Comparison of ENCODE assay signal across 9 cellular contexts in genomic region chr1:150972417-150972940, GRCh38. TPM values are rescaled to one million over a fixed set of nuclear protein-coding genes. Genes with fewer than 3 reads are reported as not detected.
DNase-seq lines count a peak whose midpoint lies in the region; ATAC-seq lines count a peak whose summit lies in the region.
"Had no signal": no experiment of that assay in that cellular context is flagged by ENCODE, and none has a peak within 500 bp of the region (broad histone marks: within the 10 kb centered on the region; RNA-seq: fewer than 3 reads in every experiment).

No MANE protein-coding gene starts in this region.

- H3K9me3 ChIP-seq in CD4-positive, CD25-positive, alpha-beta regulatory T cell (ENCODE audit: control insufficient read depth in 2 of 2, low read length in 2 of 2): no peaks in the 10 kb centered on the region
- H3K9me3 ChIP-seq in effector memory CD4-positive, alpha-beta T cell (ENCODE audit: control insufficient read depth, low read length): no peaks in the 10 kb centered on the region
- no peaks in the 10 kb centered on the region for H3K9me3 ChIP-seq in neuron (ENCODE audit: low read length)

- peak overlapping the region; percentile 87 to 92 (median 88) for H3K27ac Mint-ChIP-seq in CD4-positive, CD25-positive, alpha-beta regulatory T cell

- H2AFZ ChIP-seq in neuron (ENCODE audit: low read depth, low read length): no peak overlapping the region

- H3K36me3 Mint-ChIP-seq in CD4-positive, CD25-positive, alpha-beta regulatory T cell: peaks cover 12% of the 10 kb centered on the region

- no peak for DNase-seq in CD4-positive, CD25-positive, alpha-beta regulatory T cell
- peak; percentile 36 for DNase-seq in NCI-H69 (lab: John Stamatoyannopoulos, UW)
- DNase-seq in effector memory CD4-positive, alpha-beta T cell: no peak
- DNase-seq in NCI-H146 treated with DMSO at 0.1 percent for 48 hours (lab: John Stamatoyannopoulos, UW; ENCODE audit: unreplicated experiment): no peak
- DNase-seq in stimulated activated CD4-positive, alpha-beta T cell treated with anti-CD3 and anti-CD28 coated beads, Interleukin-15, amount 100 ng/mL, for 24 hours: no peak
- DNase-seq in NCI-H2196 (lab: John Stamatoyannopoulos, UW; ENCODE audit: unreplicated experiment): no peak
- DNase-seq in SW 1271 (lab: John Stamatoyannopoulos, UW): no peak
- DNase-seq: NCI-H2081 treated with DMSO at 0.1 percent for 48 hours had no signal

- no peaks in the 10 kb centered on the region for H3K27me3 ChIP-seq in CD4-positive, CD25-positive, alpha-beta regulatory T cell (ENCODE audit: control insufficient read depth, insufficient read depth, low read length)
- no peaks in the 10 kb centered on the region for H3K27me3 ChIP-seq in effector memory CD4-positive, alpha-beta T cell (replicated peaks; ENCODE audit: control insufficient read depth, insufficient read depth, low read length, poor library complexity, severe bottlenecking)
- no peaks in the 10 kb centered on the region for H3K27me3 ChIP-seq in neuron (ENCODE audit: insufficient read depth, low read length)

- peak overlapping the region; percentile 79 for H3K27ac ChIP-seq in CD4-positive, CD25-positive, alpha-beta regulatory T cell (ENCODE audit: insufficient read depth, low read length, poor library complexity, severe bottlenecking)
- H3K27ac ChIP-seq in effector memory CD4-positive, alpha-beta T cell (ENCODE audit: insufficient read depth, low read length, poor library complexity, severe bottlenecking): peak overlapping the region; percentile 85

- H3K4me3 ChIP-seq in CD4-positive, CD25-positive, alpha-beta regulatory T cell (ENCODE audit: low read depth, low read length): peak overlapping the region; percentile 82
- no peak overlapping the region for H3K4me3 ChIP-seq in effector memory CD4-positive, alpha-beta T cell (ENCODE audit: insufficient read depth, low read depth, low read length, poor library complexity, severe bottlenecking)
- peak overlapping the region; percentile 87 for H3K4me3 ChIP-seq in neuron (ENCODE audit: low read length)

- H3K4me1 Mint-ChIP-seq in CD4-positive, CD25-positive, alpha-beta regulatory T cell: peaks cover 19 to 71% (median 54%) of the 10 kb centered on the region in 4 donors

- peak overlapping the region; percentile 90 to 96 (median 91) for H3K4me3 Mint-ChIP-seq in CD4-positive, CD25-positive, alpha-beta regulatory T cell

- peaks cover 2% of the 10 kb centered on the region for H3K27me3 Mint-ChIP-seq in CD4-positive, CD25-positive, alpha-beta regulatory T cell

- ATAC-seq in CD4-positive, CD25-positive, alpha-beta regulatory T cell (ENCODE audit: low read depth in 2 of 2): no peak

- H3K36me3 ChIP-seq in CD4-positive, CD25-positive, alpha-beta regulatory T cell (ENCODE audit: control insufficient read depth, insufficient read depth, low read length): peaks cover 15% of the 10 kb centered on the region
- H3K36me3 ChIP-seq in effector memory CD4-positive, alpha-beta T cell (ENCODE audit: control insufficient read depth, insufficient read depth, low read length): peaks cover 14% of the 10 kb centered on the region
- peaks cover 15% of the 10 kb centered on the region for H3K36me3 ChIP-seq in neuron (ENCODE audit: insufficient read depth, low read length)

- H3K4me1 ChIP-seq in CD4-positive, CD25-positive, alpha-beta regulatory T cell (ENCODE audit: control insufficient read depth, insufficient read depth, low read length, poor library complexity, severe bottlenecking): peaks cover 58% of the 10 kb centered on the region
- H3K4me1 ChIP-seq in effector memory CD4-positive, alpha-beta T cell (ENCODE audit: control insufficient read depth, insufficient read depth, low read length, poor library complexity, severe bottlenecking): peaks cover 36% of the 10 kb centered on the region
- peaks cover 36% of the 10 kb centered on the region for H3K4me1 ChIP-seq in neuron (ENCODE audit: insufficient read depth, low read length)

- no peaks in the 10 kb centered on the region for H3K9me3 Mint-ChIP-seq in CD4-positive, CD25-positive, alpha-beta regulatory T cell

RNA-seq across cellular contexts. Expression of gene CERS2, which starts 2.2 kb away (rescaled TPM):
- total RNA-seq in CD4-positive, CD25-positive, alpha-beta regulatory T cell: 99.1 TPM
- polyA plus RNA-seq in CD4-positive, CD25-positive, alpha-beta regulatory T cell: 100 to 1,000 TPM; 179 to 201 (median 189) TPM

RNA-seq across cellular contexts. Expression of gene ANXA9, which starts 9.6 kb away (rescaled TPM):
- total RNA-seq in CD4-positive, CD25-positive, alpha-beta regulatory T cell: not detected
- not detected for polyA plus RNA-seq in CD4-positive, CD25-positive, alpha-beta regulatory T cell

RNA-seq across cellular contexts. Expression of gene MINDY1, which starts 34.2 kb away (rescaled TPM):
- 12.9 TPM for total RNA-seq in CD4-positive, CD25-positive, alpha-beta regulatory T cell
- 1 to 10 TPM; 3.0 to 8.9 (median 5.1) TPM for polyA plus RNA-seq in CD4-positive, CD25-positive, alpha-beta regulatory T cell

RNA-seq across cellular contexts. Expression of gene PRUNE1, which starts 35.8 kb away (rescaled TPM):
- 18.0 TPM for total RNA-seq in CD4-positive, CD25-positive, alpha-beta regulatory T cell
- polyA plus RNA-seq in CD4-positive, CD25-positive, alpha-beta regulatory T cell: 10 to 100 TPM; 46.5 to 56.3 (median 52.3) TPM

RNA-seq across cellular contexts. Expression of gene SETDB1, which starts 46.3 kb away (rescaled TPM):
- total RNA-seq in CD4-positive, CD25-positive, alpha-beta regulatory T cell: 48.7 TPM
- polyA plus RNA-seq in CD4-positive, CD25-positive, alpha-beta regulatory T cell: 10 to 100 TPM in 3 of 4 donors, 1 to 10 TPM in 1; 9.4 to 13.6 (median 12.3) TPM
